1 cellular context compared by ENCODE assay signal in the genomic region with DNA sequence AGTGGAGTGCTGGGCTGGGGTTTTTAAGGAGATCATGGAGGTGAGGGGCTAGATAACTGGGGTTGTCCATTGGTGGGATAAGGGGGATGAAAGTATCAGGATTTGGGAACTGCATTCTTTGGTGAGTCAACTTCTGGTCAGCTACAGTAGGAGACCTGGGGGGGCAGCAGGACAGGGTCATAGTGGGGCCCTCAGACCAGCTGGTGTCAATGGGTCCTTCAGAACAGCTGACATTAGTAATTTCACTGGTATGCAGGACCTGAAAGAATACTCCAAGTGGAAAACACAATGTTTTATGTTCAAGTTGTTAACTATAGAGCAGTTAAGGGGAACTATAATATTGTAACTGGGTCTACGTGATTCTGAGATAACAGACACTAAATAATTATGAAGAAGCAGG.
TF ChIP-seq lines count a peak whose summit lies in the region.

No MANE protein-coding gene starts in this region.

TF ChIP-seq in IMR-90, 13 proteins besides CTCF, POLR2A, EP300 and RAD21:
- no peak for TF ChIP-seq CEBPB (IDR thresholded peaks at IDR 0.05; ENCODE audit: low read depth, low read length)
- no peak for TF ChIP-seq ELK1 (IDR thresholded peaks at IDR 0.05; ENCODE audit: borderline replicate concordance, low read depth, low read length)
- no peak for TF ChIP-seq MXI1 (IDR thresholded peaks at IDR 0.05; ENCODE audit: borderline replicate concordance, low read depth, low read length)
- no peak for TF ChIP-seq RFX5 (IDR thresholded peaks at IDR 0.05; ENCODE audit: low read depth, low read length)
- TF ChIP-seq FOS (IDR thresholded peaks at IDR 0.05; ENCODE audit: low read depth, low read length) = no peak
- TF ChIP-seq NFE2L2 (IDR thresholded peaks at IDR 0.05; ENCODE audit: low read depth, low read length) = no peak
- TF ChIP-seq SMC3 (IDR thresholded peaks at IDR 0.05; ENCODE audit: low read depth, low read length) = no peak
- TF ChIP-seq MAFK (IDR thresholded peaks at IDR 0.05; ENCODE audit: low read depth, low read length) = no peak
- no peak for TF ChIP-seq RCOR1 (IDR thresholded peaks at IDR 0.05; ENCODE audit: insufficient replicate concordance, low read length)
- no peak for TF ChIP-seq MAZ (IDR thresholded peaks at IDR 0.05; ENCODE audit: borderline replicate concordance, low read depth, low read length)
- no peak for TF ChIP-seq BHLHE40 (IDR thresholded peaks at IDR 0.05; ENCODE audit: low read depth, low read length)
